Comparison of ENCODE assay signal across 10 cellular contexts in the genomic region with DNA sequence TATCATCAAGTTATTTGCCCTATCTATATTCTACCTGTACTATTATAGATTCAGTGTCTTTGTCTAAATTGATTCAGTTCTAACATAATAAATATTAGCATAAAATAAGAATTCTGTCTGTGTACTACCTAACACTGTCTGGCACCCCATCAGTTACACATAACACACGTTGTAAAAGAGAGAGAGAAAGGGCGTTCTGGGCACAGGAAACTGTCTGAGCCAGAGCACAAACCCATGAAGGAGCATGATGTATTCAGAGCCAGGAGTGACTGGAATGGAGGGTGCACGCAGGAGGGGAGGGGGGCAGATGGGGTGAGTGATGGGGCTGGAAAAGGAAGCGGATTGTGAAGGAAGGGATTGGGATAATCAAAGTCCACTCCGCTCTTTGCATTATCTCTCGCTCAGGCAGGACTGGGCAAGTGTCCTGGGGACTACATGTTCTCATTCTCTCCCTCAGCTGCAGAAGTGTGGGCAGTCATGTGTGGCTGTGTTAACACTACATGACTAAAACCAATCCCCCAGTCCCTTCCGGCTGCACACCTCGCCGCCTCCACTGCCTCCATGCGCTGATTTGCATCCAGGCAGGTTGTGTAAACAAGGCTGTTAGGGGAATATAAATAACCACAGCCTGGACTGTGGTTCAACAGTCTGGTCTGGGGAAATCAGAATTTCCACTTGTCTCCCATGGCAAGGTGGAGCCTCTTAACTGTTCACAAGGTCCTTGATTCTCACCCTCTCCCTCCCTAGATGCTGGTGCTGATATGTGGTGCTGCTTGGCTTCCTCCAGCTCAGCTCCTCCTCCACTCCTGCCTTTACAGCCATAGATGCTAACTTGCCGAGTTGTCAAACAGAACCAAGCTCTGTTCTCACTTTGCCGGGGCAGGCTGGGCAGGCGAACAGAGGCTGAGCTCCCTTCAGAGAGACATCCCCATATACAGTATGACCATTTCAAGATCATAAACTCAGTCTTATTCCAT.
DNase-seq lines count a peak whose midpoint lies in the region; ATAC-seq and TF ChIP-seq lines count a peak whose summit lies in the region.
"Had no signal": no experiment of that assay in that cellular context is flagged by ENCODE, and none has a peak within 500 bp of the region (broad histone marks: within the 10 kb centered on the region; RNA-seq: fewer than 3 reads in every experiment).

No MANE protein-coding gene starts in this region.

- no peaks in the 10 kb centered on the region for H3K27me3 ChIP-seq in spleen (replicated peaks in 1 of 7)

- WGBS in spleen, 5 donors: 36 to 44% (median 39%) methylated on average over 13 of the region's 13 CpGs

- no peaks in the 10 kb centered on the region for H3K4me1 ChIP-seq in spleen
- H3K4me1 ChIP-seq: A549 had no signal

- no peaks in the 10 kb centered on the region for H3K36me3 ChIP-seq in spleen

- no peak for TF ChIP-seq POLR2A in spleen (IDR thresholded peaks at IDR 0.05)

- TF ChIP-seq CTCF in spleen (IDR thresholded peaks at IDR 0.05 in 8 of 11, conservative IDR thresholded peaks at IDR 0.05 in 3 of 11): no peak

- intact Hi-C loops in spleen (cut with DNase I; ENCODE audit: low total_unique reads): no loop called here

- H3K27ac ChIP-seq in spleen: peak overlapping the region in 1 of 8 donors; percentile 24
- H3K27ac ChIP-seq: A549 had no signal

- peak; percentile 2 to 66 (median 53) for DNase-seq in NCI-H1417 (lab: John Stamatoyannopoulos, UW)
- DNase-seq in NCI-H1417 treated with DMSO at 0.1 percent for 48 hours (lab: John Stamatoyannopoulos, UW): no peak
- peak; percentile 20 for DNase-seq in NCI-H2196 treated with DMSO at 0.1 percent for 48 hours (lab: John Stamatoyannopoulos, UW; ENCODE audit: unreplicated experiment)
- DNase-seq in spleen: peak; percentile 76
- no peak for DNase-seq in HUDEP-2 (lab: John Stamatoyannopoulos, UW; ENCODE audit: unreplicated experiment in 76 of 76)
- DNase-seq in NCI-H2227 (lab: John Stamatoyannopoulos, UW; ENCODE audit: unreplicated experiment): no peak
- DNase-seq: activated CD4-positive, alpha-beta T cell treated with anti-CD3 and anti-CD28 coated beads for 4 hours had no signal

- ATAC-seq in HG02852 (IDR thresholded peaks at IDR 0.05; ENCODE audit: unreplicated experiment) (peak; percentile 100), HG03460 (IDR thresholded peaks at IDR 0.05; ENCODE audit: unreplicated experiment) (no peak)

- no peak overlapping the region for H3K4me3 ChIP-seq in spleen
- H3K4me3 ChIP-seq: A549 had no signal

- H3K9me3 ChIP-seq in spleen: peaks cover 0 to 29% (median 20%) of the 10 kb centered on the region in 8 donors
- H3K9me3 ChIP-seq: A549 had no signal

Comparison
In these comparisons a context has a peak if more than half of its experiments do, and no peak if none do; other contexts are left out.
1. DNase-seq: peak in NCI-H1417 (3 of 3), NCI-H2196 treated with DMSO at 0.1 percent for 48 hours (single experiment) and spleen (single experiment); none in NCI-H1417 treated with DMSO at 0.1 percent for 48 hours (single experiment), HUDEP-2 (0 of 76) and NCI-H2227 (single experiment).